Comparison of ENCODE assay signal across 1 cellular context in the genomic region with DNA sequence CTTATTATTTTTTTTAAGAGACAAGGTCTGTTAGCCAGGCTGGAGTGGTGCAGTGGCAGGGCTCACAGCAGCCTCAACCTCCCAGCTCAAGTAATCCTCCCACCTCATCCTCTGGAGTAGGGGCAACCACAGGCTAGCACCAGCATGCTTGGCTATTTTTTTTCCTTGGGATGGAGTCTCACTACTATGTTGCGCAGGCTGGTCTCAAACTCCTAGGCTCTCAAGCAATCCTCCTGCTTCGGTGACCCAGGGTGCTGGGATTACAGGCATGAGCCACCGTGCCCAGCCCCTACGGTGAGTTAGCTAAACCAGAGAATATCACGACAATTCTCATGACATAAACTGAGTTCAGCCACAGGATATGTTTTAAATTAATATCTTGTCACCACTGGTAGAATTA.
TF ChIP-seq lines count a peak whose summit lies in the region.

No MANE protein-coding gene starts in this region.

TF ChIP-seq in SK-N-SH, 30 proteins besides CTCF, POLR2A, EP300 and RAD21 (continued from another document):
- TF ChIP-seq GATA2 (CRISPR knock-in tag; IDR thresholded peaks at IDR 0.05) (no peak), RFX5 (IDR thresholded peaks at IDR 0.05; ENCODE audit: low read length) (no peak), ELF1 (IDR thresholded peaks at IDR 0.05) (no peak), GABPA (IDR thresholded peaks at IDR 0.05; ENCODE audit: low read depth) (no peak), FOXJ3 (CRISPR knock-in tag; IDR thresholded peaks at IDR 0.05) (no peak)
